Comparison of ENCODE assay signal across 1 cellular context in the genomic region with DNA sequence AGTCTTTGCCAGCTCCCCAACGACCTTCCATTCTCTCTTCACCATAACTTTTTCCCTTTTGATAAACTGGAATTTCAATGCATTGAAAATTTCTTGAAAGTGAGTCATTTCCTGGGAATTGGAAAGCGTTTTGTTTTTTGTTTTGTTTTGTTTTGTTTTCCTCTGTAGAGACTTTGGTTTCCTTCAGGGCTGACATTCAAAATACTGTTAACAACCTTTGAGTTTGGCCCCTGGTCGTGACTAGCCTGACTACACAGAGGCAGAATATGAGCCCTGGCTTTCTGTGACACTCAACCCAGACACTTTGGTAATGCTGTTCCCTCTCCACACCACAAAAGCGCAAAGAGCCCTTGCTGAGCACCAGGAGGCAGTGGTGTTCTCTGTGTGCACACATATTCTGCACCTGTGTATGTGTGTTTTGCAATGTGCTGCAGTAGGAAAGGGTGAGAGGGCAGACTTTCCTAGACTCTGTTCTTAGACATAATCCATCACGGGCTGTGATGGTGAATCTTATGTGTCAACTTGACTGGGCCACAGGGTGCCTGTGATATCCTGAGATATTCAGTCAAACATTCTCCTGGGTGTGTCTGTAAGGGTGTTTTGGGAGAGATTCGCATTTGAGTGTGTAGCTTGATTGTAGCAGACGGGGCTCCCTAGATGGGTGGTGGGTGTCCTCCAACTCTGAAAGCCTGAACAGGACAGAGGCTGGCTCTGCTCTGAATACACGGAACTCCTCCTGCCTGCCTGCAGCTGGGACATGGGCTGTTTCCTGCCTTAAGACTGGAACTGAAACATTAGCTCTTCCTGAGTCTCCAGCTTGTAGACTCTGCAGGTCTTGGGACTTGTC.
TF ChIP-seq lines count a peak whose summit lies in the region.

No MANE protein-coding gene starts in this region.

TF ChIP-seq in K562, 482 proteins besides CTCF, POLR2A, EP300 and RAD21 (continued from another document and continues in another):
- TF ChIP-seq YBX1 (IDR thresholded peaks at IDR 0.05): no peak
- no peak for TF ChIP-seq ZEB2 (IDR thresholded peaks at IDR 0.05)
- TF ChIP-seq EWSR1 (IDR thresholded peaks at IDR 0.05; ENCODE audit: borderline replicate concordance, low read depth, partially characterized antibody): no peak
- no peak for TF ChIP-seq NR3C1 (CRISPR knock-in tag; IDR thresholded peaks at IDR 0.05)
- TF ChIP-seq CBFA2T3 (IDR thresholded peaks at IDR 0.05): no peak
- TF ChIP-seq MYC (IDR thresholded peaks at IDR 0.05; ENCODE audit: low read depth, low read length): 0 out of 2 replicates have a peak, but pooled peaks have one; percentile 27
- no peak for TF ChIP-seq MYC (CRISPR knock-in tag; IDR thresholded peaks at IDR 0.05; ENCODE audit: borderline replicate concordance, low read depth)
- no peak for TF ChIP-seq CHD4 (IDR thresholded peaks at IDR 0.05; ENCODE audit: insufficient read depth, insufficient replicate concordance, low read depth, low read length, poor library complexity, severe bottlenecking)
- 0 out of 2 replicates have a peak, but pooled peaks have one; percentile 25 for TF ChIP-seq ZNF583 (CRISPR knock-in tag; IDR thresholded peaks at IDR 0.05)
- no peak for TF ChIP-seq ZFPM2 (CRISPR knock-in tag; IDR thresholded peaks at IDR 0.05)
- TF ChIP-seq JUNB (CRISPR knock-in tag; conservative IDR thresholded peaks at IDR 0.05): no peak
- TF ChIP-seq ZC3H4 (CRISPR knock-in tag; IDR thresholded peaks at IDR 0.05; ENCODE audit: borderline replicate concordance): no peak
- TF ChIP-seq TGIF2 (CRISPR knock-in tag; IDR thresholded peaks at IDR 0.05): no peak
- no peak for TF ChIP-seq NFXL1 (CRISPR knock-in tag; IDR thresholded peaks at IDR 0.05)
- TF ChIP-seq SMC3 (conservative IDR thresholded peaks at IDR 0.05; ENCODE audit: insufficient read depth, low read depth, low read length): peak; percentile 92
- TF ChIP-seq, protein P1, sequence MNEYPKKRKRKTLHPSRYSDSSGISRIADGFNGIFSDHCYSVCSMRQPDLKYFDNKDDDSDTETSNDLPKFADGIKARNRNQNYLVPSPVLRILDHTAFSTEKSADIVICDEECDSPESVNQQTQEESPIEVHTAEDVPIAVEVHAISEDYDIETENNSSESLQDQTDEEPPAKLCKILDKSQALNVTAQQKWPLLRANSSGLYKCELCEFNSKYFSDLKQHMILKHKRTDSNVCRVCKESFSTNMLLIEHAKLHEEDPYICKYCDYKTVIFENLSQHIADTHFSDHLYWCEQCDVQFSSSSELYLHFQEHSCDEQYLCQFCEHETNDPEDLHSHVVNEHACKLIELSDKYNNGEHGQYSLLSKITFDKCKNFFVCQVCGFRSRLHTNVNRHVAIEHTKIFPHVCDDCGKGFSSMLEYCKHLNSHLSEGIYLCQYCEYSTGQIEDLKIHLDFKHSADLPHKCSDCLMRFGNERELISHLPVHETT (CRISPR knock-in tag; conservative IDR thresholded peaks at IDR 0.05 in 1 of 2, IDR thresholded peaks at IDR 0.05 in 1 of 2): no peak
- TF ChIP-seq ARNT (IDR thresholded peaks at IDR 0.05): no peak
- TF ChIP-seq GATAD2A (IDR thresholded peaks at IDR 0.05): no peak
- peak; percentile 93 for TF ChIP-seq CEBPB (tag; IDR thresholded peaks at IDR 0.05)
- TF ChIP-seq KLF16 (IDR thresholded peaks at IDR 0.05): no peak
- no peak for TF ChIP-seq TEAD2 (tag; IDR thresholded peaks at IDR 0.05)
- TF ChIP-seq NCOR1 (IDR thresholded peaks at IDR 0.05): peak; percentile 33; the same call in 1 of the 2 replicates
- no peak for TF ChIP-seq SMAD1 (IDR thresholded peaks at IDR 0.05; ENCODE audit: low read depth, low read length, partially characterized antibody)
- TF ChIP-seq RNF2 (IDR thresholded peaks at IDR 0.05): no peak
- TF ChIP-seq ASH1L (IDR thresholded peaks at IDR 0.05; ENCODE audit: borderline replicate concordance, low read depth, partially characterized antibody): no peak
- TF ChIP-seq PRMT5 (CRISPR knock-in tag; IDR thresholded peaks at IDR 0.05): no peak
- TF ChIP-seq SIRT6 (IDR thresholded peaks at IDR 0.05; ENCODE audit: low read depth, low read length): no peak
- no peak for TF ChIP-seq MCM5 (IDR thresholded peaks at IDR 0.05; ENCODE audit: low read depth)
- TF ChIP-seq ESRRA (IDR thresholded peaks at IDR 0.05; ENCODE audit: borderline replicate concordance, low read depth): peak; percentile 34; the same call in 1 of the 2 replicates
- TF ChIP-seq NFATC3 (IDR thresholded peaks at IDR 0.05): no peak
- TF ChIP-seq DACH1 (IDR thresholded peaks at IDR 0.05; ENCODE audit: partially characterized antibody): no peak
- TF ChIP-seq RBM25 (IDR thresholded peaks at IDR 0.05; ENCODE audit: low read depth, low read length, severe bottlenecking): no peak
- TF ChIP-seq ZNF57 (CRISPR knock-in tag; IDR thresholded peaks at IDR 0.05): no peak
- no peak for TF ChIP-seq ZKSCAN1 (IDR thresholded peaks at IDR 0.05; ENCODE audit: low read depth, low read length)
- no peak for TF ChIP-seq HIVEP1 (CRISPR knock-in tag; IDR thresholded peaks at IDR 0.05)
- no peak for TF ChIP-seq ZNF212 (CRISPR knock-in tag; IDR thresholded peaks at IDR 0.05)
- TF ChIP-seq, protein P2, sequence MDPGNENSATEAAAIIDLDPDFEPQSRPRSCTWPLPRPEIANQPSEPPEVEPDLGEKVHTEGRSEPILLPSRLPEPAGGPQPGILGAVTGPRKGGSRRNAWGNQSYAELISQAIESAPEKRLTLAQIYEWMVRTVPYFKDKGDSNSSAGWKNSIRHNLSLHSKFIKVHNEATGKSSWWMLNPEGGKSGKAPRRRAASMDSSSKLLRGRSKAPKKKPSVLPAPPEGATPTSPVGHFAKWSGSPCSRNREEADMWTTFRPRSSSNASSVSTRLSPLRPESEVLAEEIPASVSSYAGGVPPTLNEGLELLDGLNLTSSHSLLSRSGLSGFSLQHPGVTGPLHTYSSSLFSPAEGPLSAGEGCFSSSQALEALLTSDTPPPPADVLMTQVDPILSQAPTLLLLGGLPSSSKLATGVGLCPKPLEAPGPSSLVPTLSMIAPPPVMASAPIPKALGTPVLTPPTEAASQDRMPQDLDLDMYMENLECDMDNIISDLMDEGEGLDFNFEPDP (CRISPR knock-in tag; IDR thresholded peaks at IDR 0.05): no peak
- TF ChIP-seq ZNF217 (CRISPR knock-in tag; IDR thresholded peaks at IDR 0.05): no peak
- TF ChIP-seq, protein P3, sequence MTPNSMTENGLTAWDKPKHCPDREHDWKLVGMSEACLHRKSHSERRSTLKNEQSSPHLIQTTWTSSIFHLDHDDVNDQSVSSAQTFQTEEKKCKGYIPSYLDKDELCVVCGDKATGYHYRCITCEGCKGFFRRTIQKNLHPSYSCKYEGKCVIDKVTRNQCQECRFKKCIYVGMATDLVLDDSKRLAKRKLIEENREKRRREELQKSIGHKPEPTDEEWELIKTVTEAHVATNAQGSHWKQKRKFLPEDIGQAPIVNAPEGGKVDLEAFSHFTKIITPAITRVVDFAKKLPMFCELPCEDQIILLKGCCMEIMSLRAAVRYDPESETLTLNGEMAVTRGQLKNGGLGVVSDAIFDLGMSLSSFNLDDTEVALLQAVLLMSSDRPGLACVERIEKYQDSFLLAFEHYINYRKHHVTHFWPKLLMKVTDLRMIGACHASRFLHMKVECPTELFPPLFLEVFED (CRISPR knock-in tag; conservative IDR thresholded peaks at IDR 0.05): no peak
- 0 out of 2 replicates have a peak, but pooled peaks have one; percentile 42 for TF ChIP-seq SMAD4 (CRISPR knock-in tag; conservative IDR thresholded peaks at IDR 0.05)
- no peak for TF ChIP-seq ZNF75A (CRISPR knock-in tag; IDR thresholded peaks at IDR 0.05)
- TF ChIP-seq, protein P4, sequence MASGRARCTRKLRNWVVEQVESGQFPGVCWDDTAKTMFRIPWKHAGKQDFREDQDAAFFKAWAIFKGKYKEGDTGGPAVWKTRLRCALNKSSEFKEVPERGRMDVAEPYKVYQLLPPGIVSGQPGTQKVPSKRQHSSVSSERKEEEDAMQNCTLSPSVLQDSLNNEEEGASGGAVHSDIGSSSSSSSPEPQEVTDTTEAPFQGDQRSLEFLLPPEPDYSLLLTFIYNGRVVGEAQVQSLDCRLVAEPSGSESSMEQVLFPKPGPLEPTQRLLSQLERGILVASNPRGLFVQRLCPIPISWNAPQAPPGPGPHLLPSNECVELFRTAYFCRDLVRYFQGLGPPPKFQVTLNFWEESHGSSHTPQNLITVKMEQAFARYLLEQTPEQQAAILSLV (tag; IDR thresholded peaks at IDR 0.05): no peak
- TF ChIP-seq GABPB1 (CRISPR knock-in tag; IDR thresholded peaks at IDR 0.05): no peak
- TF ChIP-seq ZNF263 (CRISPR knock-in tag; IDR thresholded peaks at IDR 0.05; ENCODE audit: borderline replicate concordance): peak; percentile 51; the same call in 1 of the 2 replicates
- TF ChIP-seq, protein P5, sequence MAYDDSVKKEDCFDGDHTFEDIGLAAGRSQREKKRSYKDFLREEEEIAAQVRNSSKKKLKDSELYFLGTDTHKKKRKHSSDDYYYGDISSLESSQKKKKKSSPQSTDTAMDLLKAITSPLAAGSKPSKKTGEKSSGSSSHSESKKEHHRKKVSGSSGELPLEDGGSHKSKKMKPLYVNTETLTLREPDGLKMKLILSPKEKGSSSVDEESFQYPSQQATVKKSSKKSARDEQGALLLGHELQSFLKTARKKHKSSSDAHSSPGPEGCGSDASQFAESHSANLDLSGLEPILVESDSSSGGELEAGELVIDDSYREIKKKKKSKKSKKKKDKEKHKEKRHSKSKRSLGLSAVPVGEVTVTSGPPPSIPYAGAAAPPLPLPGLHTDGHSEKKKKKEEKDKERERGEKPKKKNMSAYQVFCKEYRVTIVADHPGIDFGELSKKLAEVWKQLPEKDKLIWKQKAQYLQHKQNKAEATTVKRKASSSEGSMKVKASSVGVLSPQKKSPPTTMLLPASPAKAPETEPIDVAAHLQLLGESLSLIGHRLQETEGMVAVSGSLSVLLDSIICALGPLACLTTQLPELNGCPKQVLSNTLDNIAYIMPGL (CRISPR knock-in tag; IDR thresholded peaks at IDR 0.05): no peak
- TF ChIP-seq HMG20A (CRISPR knock-in tag; conservative IDR thresholded peaks at IDR 0.05): no peak
- no peak for TF ChIP-seq NFYB (IDR thresholded peaks at IDR 0.05; ENCODE audit: extremely low read depth, insufficient read length)
- TF ChIP-seq ELF2 (CRISPR knock-in tag; IDR thresholded peaks at IDR 0.05): no peak
- TF ChIP-seq ETV5 (CRISPR knock-in tag; IDR thresholded peaks at IDR 0.05; ENCODE audit: low read depth): 0 out of 2 replicates have a peak, but pooled peaks have one; percentile 27
- no peak for TF ChIP-seq ZNF586 (CRISPR knock-in tag; conservative IDR thresholded peaks at IDR 0.05)
- TF ChIP-seq, protein P6, sequence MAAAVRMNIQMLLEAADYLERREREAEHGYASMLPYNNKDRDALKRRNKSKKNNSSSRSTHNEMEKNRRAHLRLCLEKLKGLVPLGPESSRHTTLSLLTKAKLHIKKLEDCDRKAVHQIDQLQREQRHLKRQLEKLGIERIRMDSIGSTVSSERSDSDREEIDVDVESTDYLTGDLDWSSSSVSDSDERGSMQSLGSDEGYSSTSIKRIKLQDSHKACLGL (CRISPR knock-in tag; IDR thresholded peaks at IDR 0.05; ENCODE audit: borderline replicate concordance, poor library complexity, severe bottlenecking): no peak
- TF ChIP-seq LARP7 (IDR thresholded peaks at IDR 0.05): no peak
- TF ChIP-seq, protein P7, sequence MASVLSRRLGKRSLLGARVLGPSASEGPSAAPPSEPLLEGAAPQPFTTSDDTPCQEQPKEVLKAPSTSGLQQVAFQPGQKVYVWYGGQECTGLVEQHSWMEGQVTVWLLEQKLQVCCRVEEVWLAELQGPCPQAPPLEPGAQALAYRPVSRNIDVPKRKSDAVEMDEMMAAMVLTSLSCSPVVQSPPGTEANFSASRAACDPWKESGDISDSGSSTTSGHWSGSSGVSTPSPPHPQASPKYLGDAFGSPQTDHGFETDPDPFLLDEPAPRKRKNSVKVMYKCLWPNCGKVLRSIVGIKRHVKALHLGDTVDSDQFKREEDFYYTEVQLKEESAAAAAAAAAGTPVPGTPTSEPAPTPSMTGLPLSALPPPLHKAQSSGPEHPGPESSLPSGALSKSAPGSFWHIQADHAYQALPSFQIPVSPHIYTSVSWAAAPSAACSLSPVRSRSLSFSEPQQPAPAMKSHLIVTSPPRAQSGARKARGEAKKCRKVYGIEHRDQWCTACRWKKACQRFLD (CRISPR knock-in tag; IDR thresholded peaks at IDR 0.05): no peak
- TF ChIP-seq, protein P8, sequence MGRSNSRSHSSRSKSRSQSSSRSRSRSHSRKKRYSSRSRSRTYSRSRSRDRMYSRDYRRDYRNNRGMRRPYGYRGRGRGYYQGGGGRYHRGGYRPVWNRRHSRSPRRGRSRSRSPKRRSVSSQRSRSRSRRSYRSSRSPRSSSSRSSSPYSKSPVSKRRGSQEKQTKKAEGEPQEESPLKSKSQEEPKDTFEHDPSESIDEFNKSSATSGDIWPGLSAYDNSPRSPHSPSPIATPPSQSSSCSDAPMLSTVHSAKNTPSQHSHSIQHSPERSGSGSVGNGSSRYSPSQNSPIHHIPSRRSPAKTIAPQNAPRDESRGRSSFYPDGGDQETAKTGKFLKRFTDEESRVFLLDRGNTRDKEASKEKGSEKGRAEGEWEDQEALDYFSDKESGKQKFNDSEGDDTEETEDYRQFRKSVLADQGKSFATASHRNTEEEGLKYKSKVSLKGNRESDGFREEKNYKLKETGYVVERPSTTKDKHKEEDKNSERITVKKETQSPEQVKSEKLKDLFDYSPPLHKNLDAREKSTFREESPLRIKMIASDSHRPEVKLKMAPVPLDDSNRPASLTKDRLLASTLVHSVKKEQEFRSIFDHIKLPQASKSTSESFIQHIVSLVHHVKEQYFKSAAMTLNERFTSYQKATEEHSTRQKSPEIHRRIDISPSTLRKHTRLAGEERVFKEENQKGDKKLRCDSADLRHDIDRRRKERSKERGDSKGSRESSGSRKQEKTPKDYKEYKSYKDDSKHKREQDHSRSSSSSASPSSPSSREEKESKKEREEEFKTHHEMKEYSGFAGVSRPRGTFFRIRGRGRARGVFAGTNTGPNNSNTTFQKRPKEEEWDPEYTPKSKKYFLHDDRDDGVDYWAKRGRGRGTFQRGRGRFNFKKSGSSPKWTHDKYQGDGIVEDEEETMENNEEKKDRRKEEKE (IDR thresholded peaks at IDR 0.05; ENCODE audit: borderline replicate concordance in 1 of 2, control insufficient read depth in 1 of 2, low read depth in 2 of 2, low read length in 1 of 2): no peak
- no peak for TF ChIP-seq HNRNPUL1 (IDR thresholded peaks at IDR 0.05; ENCODE audit: low read length)
- TF ChIP-seq, protein P9, sequence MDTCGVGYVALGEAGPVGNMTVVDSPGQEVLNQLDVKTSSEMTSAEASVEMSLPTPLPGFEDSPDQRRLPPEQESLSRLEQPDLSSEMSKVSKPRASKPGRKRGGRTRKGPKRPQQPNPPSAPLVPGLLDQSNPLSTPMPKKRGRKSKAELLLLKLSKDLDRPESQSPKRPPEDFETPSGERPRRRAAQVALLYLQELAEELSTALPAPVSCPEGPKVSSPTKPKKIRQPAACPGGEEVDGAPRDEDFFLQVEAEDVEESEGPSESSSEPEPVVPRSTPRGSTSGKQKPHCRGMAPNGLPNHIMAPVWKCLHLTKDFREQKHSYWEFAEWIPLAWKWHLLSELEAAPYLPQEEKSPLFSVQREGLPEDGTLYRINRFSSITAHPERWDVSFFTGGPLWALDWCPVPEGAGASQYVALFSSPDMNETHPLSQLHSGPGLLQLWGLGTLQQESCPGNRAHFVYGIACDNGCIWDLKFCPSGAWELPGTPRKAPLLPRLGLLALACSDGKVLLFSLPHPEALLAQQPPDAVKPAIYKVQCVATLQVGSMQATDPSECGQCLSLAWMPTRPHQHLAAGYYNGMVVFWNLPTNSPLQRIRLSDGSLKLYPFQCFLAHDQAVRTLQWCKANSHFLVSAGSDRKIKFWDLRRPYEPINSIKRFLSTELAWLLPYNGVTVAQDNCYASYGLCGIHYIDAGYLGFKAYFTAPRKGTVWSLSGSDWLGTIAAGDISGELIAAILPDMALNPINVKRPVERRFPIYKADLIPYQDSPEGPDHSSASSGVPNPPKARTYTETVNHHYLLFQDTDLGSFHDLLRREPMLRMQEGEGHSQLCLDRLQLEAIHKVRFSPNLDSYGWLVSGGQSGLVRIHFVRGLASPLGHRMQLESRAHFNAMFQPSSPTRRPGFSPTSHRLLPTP (IDR thresholded peaks at IDR 0.05; ENCODE audit: borderline replicate concordance, extremely low read depth, insufficient read length): no peak
